ENCODE assay signal across 8 cellular contexts in genomic region chr2:219057709-219058540, GRCh38. TPM values are rescaled to one million over a fixed set of nuclear protein-coding genes. Genes with fewer than 3 reads are reported as not detected.
DNase-seq lines count a peak whose midpoint lies in the region; ATAC-seq and TF ChIP-seq lines count a peak whose summit lies in the region.

No MANE protein-coding gene starts in this region.

- no peak overlapping the region for H3K18ac ChIP-seq in trophoblast cell (ENCODE audit: low read length)

- no peak overlapping the region for H2BK12ac ChIP-seq in trophoblast cell (ENCODE audit: low read length)

- H3K27ac ChIP-seq in KMS-11: no peak overlapping the region
- H3K27ac ChIP-seq in SJSA1: no peak overlapping the region
- no peak overlapping the region for H3K27ac ChIP-seq in cardiac muscle cell
- H3K27ac ChIP-seq in trophoblast cell (ENCODE audit: low read depth, low read length): no peak overlapping the region
- no peak overlapping the region for H3K27ac ChIP-seq in upper lobe of left lung

- no peak overlapping the region for H3K27ac Mint-ChIP-seq in activated naive CD4-positive, alpha-beta T cell treated with anti-CD3 and anti-CD28 coated beads for 36 hours

- no peak for TF ChIP-seq POLR2A in upper lobe of left lung (IDR thresholded peaks at IDR 0.05)

- H3K36me3 Mint-ChIP-seq in activated naive CD4-positive, alpha-beta T cell treated with anti-CD3 and anti-CD28 coated beads for 36 hours (ENCODE audit: low read depth): no peaks in the 10 kb centered on the region

- H4K91ac ChIP-seq in trophoblast cell (ENCODE audit: low read depth, low read length): no peak overlapping the region

- peak; percentile 71 for TF ChIP-seq CTCF in KMS-11 (conservative IDR thresholded peaks at IDR 0.05; ENCODE audit: low read depth, low read length)
- peak; percentile 87 for TF ChIP-seq CTCF in cardiac muscle cell (IDR thresholded peaks at IDR 0.05; ENCODE audit: low read depth, low read length)
- TF ChIP-seq CTCF in upper lobe of left lung (IDR thresholded peaks at IDR 0.05): peak; percentile 89 to 99 (median 96)

- H3K27me3 ChIP-seq in KMS-11 (ENCODE audit: insufficient read depth, low read depth) (peaks cover 29% of the 10 kb centered on the region; the same call in 1 of the 2 replicates), SJSA1 (replicated peaks) (peaks cover 91% of the 10 kb centered on the region), cardiac muscle cell (peaks cover 99% of the 10 kb centered on the region), trophoblast cell (ENCODE audit: insufficient read depth, low read length) (peaks cover 68% of the 10 kb centered on the region), upper lobe of left lung (peaks cover 0 to 44% (median 19%) of the 10 kb centered on the region in 4 donors)

- H3K4me1 ChIP-seq in KMS-11 (ENCODE audit: low read depth, poor library complexity, severe bottlenecking) (no peaks in the 10 kb centered on the region), SJSA1 (replicated peaks) (peaks cover 4% of the 10 kb centered on the region), cardiac muscle cell (ENCODE audit: low read depth) (peaks cover 4% of the 10 kb centered on the region), trophoblast cell (ENCODE audit: control insufficient read depth in 1 of 2, insufficient read depth in 2 of 2, low read length in 2 of 2) (peaks cover 0 to 2% of the 10 kb centered on the region in 2 experiments), upper lobe of left lung (peaks cover 29 to 43% (median 36%) of the 10 kb centered on the region in 4 donors)

- H3K4me1 Mint-ChIP-seq in activated naive CD4-positive, alpha-beta T cell treated with anti-CD3 and anti-CD28 coated beads for 36 hours (ENCODE audit: low read depth): peaks cover 18% of the 10 kb centered on the region

- H4K12ac ChIP-seq in trophoblast cell (ENCODE audit: low read depth, low read length): no peak overlapping the region

- intact Hi-C loops in activated naive CD4-positive, alpha-beta T cell treated with anti-CD3 and anti-CD28 coated beads for 36 hours (cut with micrococcal nuclease): loop anchor here (1.0 to 5.0 kb wide), 6 partner anchors 46 to 237 kb away; no protein-coding TSS in a partner anchor

- H3K23ac ChIP-seq in trophoblast cell (ENCODE audit: low read length): no peak overlapping the region

- DNase-seq in DMS153 (lab: John Stamatoyannopoulos, UW): peak; percentile 22
- peak; percentile 41 to 63 for DNase-seq in SJSA1 (ENCODE audit: low read depth in 1 of 2, low spot score in 2 of 2)
- peak; percentile 85 for DNase-seq in activated naive CD4-positive, alpha-beta T cell treated with anti-CD3 and anti-CD28 coated beads for 36 hours
- DNase-seq in cardiac muscle cell (ENCODE audit: low read depth in 1 of 2, low spot score in 1 of 2): peak; percentile 73 to 84
- DNase-seq in trophoblast cell: peak; percentile 75 to 81
- peak; percentile 81 to 95 for DNase-seq in upper lobe of left lung

- no peaks in the 10 kb centered on the region for H3K9me3 ChIP-seq in SJSA1 (replicated peaks)
- no peaks in the 10 kb centered on the region for H3K9me3 ChIP-seq in cardiac muscle cell (ENCODE audit: low read depth)
- H3K9me3 ChIP-seq in trophoblast cell (ENCODE audit: insufficient read depth, low read depth, low read length): peaks cover 8% of the 10 kb centered on the region
- H3K9me3 ChIP-seq in upper lobe of left lung: no peaks in the 10 kb centered on the region

- H4K8ac ChIP-seq in trophoblast cell (ENCODE audit: low read depth, low read length): no peak overlapping the region

- H3K79me2 ChIP-seq in KMS-11 (ENCODE audit: insufficient read depth, low read depth) (no peaks in the 10 kb centered on the region), trophoblast cell (ENCODE audit: control insufficient read depth, insufficient read depth, low read length, poor library complexity) (no peaks in the 10 kb centered on the region)

- no peak overlapping the region for H2BK5ac ChIP-seq in trophoblast cell (ENCODE audit: low read depth, low read length, poor library complexity)

- no peak for TF ChIP-seq EP300 in upper lobe of left lung (IDR thresholded peaks at IDR 0.05)

- no peaks in the 10 kb centered on the region for H3K9me3 Mint-ChIP-seq in activated naive CD4-positive, alpha-beta T cell treated with anti-CD3 and anti-CD28 coated beads for 36 hours

- H4K20me1 ChIP-seq in KMS-11 (ENCODE audit: insufficient read depth): no peaks in the 10 kb centered on the region

- H3K4me3 ChIP-seq in KMS-11 (IDR thresholded peaks at IDR 0.05; ENCODE audit: insufficient read depth, low read depth, low read length) (no peak overlapping the region), SJSA1 (no peak overlapping the region), cardiac muscle cell (no peak overlapping the region), trophoblast cell (ENCODE audit: low read depth, low read length) (no peak overlapping the region), upper lobe of left lung (peak overlapping the region in 2 of 4 donors; percentile 49 to 50)

- no peaks in the 10 kb centered on the region for H3K79me1 ChIP-seq in trophoblast cell (ENCODE audit: low read length)

- H3K4me3 Mint-ChIP-seq in activated naive CD4-positive, alpha-beta T cell treated with anti-CD3 and anti-CD28 coated beads for 36 hours: peak overlapping the region; percentile 39

- WGBS in trophoblast cell (ENCODE audit: extremely low coverage, insufficient coverage, insufficient read length): no CpG with 5 or more reads among the region's 52 CpGs
- 5 to 19% methylated on average over 15 to 50 of the region's 52 CpGs for WGBS in upper lobe of left lung, 2 donors

- ATAC-seq in GM21619 (IDR thresholded peaks at IDR 0.05; ENCODE audit: unreplicated experiment) (peak; percentile 94), upper lobe of left lung (ENCODE audit: low FRiP score in 2 of 2) (peak; percentile 92 to 93)

- H2AK5ac ChIP-seq in trophoblast cell (ENCODE audit: low read length): no peak overlapping the region

- H3K4me2 ChIP-seq in KMS-11 (no peak overlapping the region; the same call in 1 of the 2 replicates), trophoblast cell (ENCODE audit: low read length) (no peak overlapping the region)

- no peaks in the 10 kb centered on the region for H3K36me3 ChIP-seq in KMS-11 (ENCODE audit: insufficient read depth)
- no peaks in the 10 kb centered on the region for H3K36me3 ChIP-seq in SJSA1
- no peaks in the 10 kb centered on the region for H3K36me3 ChIP-seq in cardiac muscle cell
- no peaks in the 10 kb centered on the region for H3K36me3 ChIP-seq in trophoblast cell (ENCODE audit: control insufficient read depth in 1 of 2, insufficient read depth in 2 of 2, low read length in 2 of 2)
- H3K36me3 ChIP-seq in upper lobe of left lung: no peaks in the 10 kb centered on the region

- no peak overlapping the region for H3K9ac ChIP-seq in KMS-11
- no peak overlapping the region for H3K9ac ChIP-seq in trophoblast cell (ENCODE audit: low read length)

- peaks cover 55% of the 10 kb centered on the region for H3K27me3 Mint-ChIP-seq in activated naive CD4-positive, alpha-beta T cell treated with anti-CD3 and anti-CD28 coated beads for 36 hours (ENCODE audit: low read depth)

- no peak overlapping the region for H3K4ac ChIP-seq in trophoblast cell (ENCODE audit: low read depth, low read length)

- H3K14ac ChIP-seq in trophoblast cell (ENCODE audit: low read length): no peak overlapping the region

- H2AFZ ChIP-seq in KMS-11 (ENCODE audit: low read depth): no peak overlapping the region; the same call in 1 of the 2 replicates
- H2AFZ ChIP-seq in trophoblast cell (ENCODE audit: insufficient read depth, low read length, poor library complexity): no peak overlapping the region

- CTCF ChIA-PET in activated naive CD4-positive, alpha-beta T cell treated with anti-CD3 and anti-CD28 coated beads for 36 hours (lab: Charles Lee): interaction anchor here (0.6 to 8.4 kb wide), 37 partner anchors 8 to 583 kb away, joined by 3 to 118 read pairs (median 4); partner anchors contain the start of genes CFAP65, CNPPD1 and NHEJ1

- no peak overlapping the region for H2BK120ac ChIP-seq in trophoblast cell (ENCODE audit: insufficient read depth, low read length, poor library complexity)

RNA-seq across cellular contexts. Expression of gene IHH, which starts 2.8 kb away (rescaled TPM):
- 0.05 TPM in 1 of 2 replicates, not detected in the other for total RNA-seq in SJSA1 (2014; rRNA removed; shearing (Covaris generic))
- not detected for total RNA-seq in activated naive CD4-positive, alpha-beta T cell treated with anti-CD3 and anti-CD28 coated beads for 36 hours
- not detected in 2 replicates for total RNA-seq in cardiac muscle cell
- not detected in 2 replicates for polyA plus RNA-seq in cardiac muscle cell
- polyA plus RNA-seq in trophoblast cell (2013): 0.04 TPM in 1 of 2 replicates, not detected in the other
- 1 to 10 TPM in 3 of 6 donors, under 1 TPM in 1, not detected in 2; 0.80 to 4.4 (median 1.5) TPM for total RNA-seq in upper lobe of left lung

RNA-seq across cellular contexts. Expression of gene CFAP65, which starts 16.6 kb away (rescaled TPM):
- total RNA-seq in SJSA1 (2014; rRNA removed; shearing (Covaris generic)): not detected in 2 replicates
- total RNA-seq in activated naive CD4-positive, alpha-beta T cell treated with anti-CD3 and anti-CD28 coated beads for 36 hours: not detected
- total RNA-seq in cardiac muscle cell (0.07 and 2.2 TPM in 2 replicates), upper lobe of left lung (10 to 100 TPM in 3 of 6 donors, 1 to 10 TPM in 2, under 1 TPM in 1; 0.26 to 18.7 (median 10.7) TPM)
- polyA plus RNA-seq in cardiac muscle cell: 0.12 and 0.45 TPM in 2 replicates
- 0.06 and 0.07 TPM in 2 replicates for polyA plus RNA-seq in trophoblast cell (2013)

Comparison
In these comparisons a context has a peak if more than half of its experiments do, and no peak if none do; other contexts are left out.
1. DNase-seq: peak in every context shown above with its lines; median percentile 88 in upper lobe of left lung; 85 in activated naive CD4-positive, alpha-beta T cell treated with anti-CD3 and anti-CD28 coated beads for 36 hours; 78 in cardiac muscle cell; 78 in trophoblast cell; 52 in SJSA1; 22 in DMS153.